ENCODE assay signal across 8 cellular contexts in genomic region chr17:43546317-43547188, GRCh38. TPM values are rescaled to one million over a fixed set of nuclear protein-coding genes. Genes with fewer than 3 reads are reported as not detected.
DNase-seq lines count a peak whose midpoint lies in the region; ATAC-seq and TF ChIP-seq lines count a peak whose summit lies in the region.

ETV4 (minus strand) TSS chr17:43546340; CDS start chr17:43545617, 723 bp downstream.

- DNase-seq in DMS 273 treated with DMSO at 0.1 percent for 48 hours (lab: John Stamatoyannopoulos, UW) (peak; percentile 73), Kasumi-1 (lab: John Stamatoyannopoulos, UW) (peak; percentile 79 to 84), SHP77 (lab: John Stamatoyannopoulos, UW) (peak; percentile 77 to 89), fibroblast of the aortic adventitia (ENCODE audit: low read depth) (peak; percentile 83)
- peak; percentile 85 for DNase-seq in activated effector memory CD4-positive, alpha-beta T cell treated with Interleukin-2 at 50 U/mL for 16 hours
- peak; percentile 74 to 86 (median 81) for DNase-seq in stimulated activated naive CD4-positive, alpha-beta T cell (lab: John Stamatoyannopoulos, UW)

- peak within 1 kb of the TSS; percentile 79 to 81 (median 80) for H3K4me3 Mint-ChIP-seq in nephron

- H3K27ac Mint-ChIP-seq in nephron: peak within 1 kb of the TSS in 1 of 3 experiments; percentile 14

- H3K4me3 ChIP-seq in fibroblast of the aortic adventitia (ENCODE audit: low read depth, low read length): peak within 1 kb of the TSS; percentile 68

- peaks cover 96% of the 10 kb centered on the region for H3K27me3 Mint-ChIP-seq in nephron (ENCODE audit: low read depth)

- H3K36me3 Mint-ChIP-seq in nephron (ENCODE audit: low read depth): no peaks in the 10 kb centered on the region

- no peaks in the 10 kb centered on the region for H3K9me3 Mint-ChIP-seq in nephron

- ATAC-seq in GM21786 (IDR thresholded peaks at IDR 0.05; ENCODE audit: unreplicated experiment): peak; percentile 76

- peaks cover 35% of the 10 kb centered on the region for H3K4me1 Mint-ChIP-seq in nephron

- TF ChIP-seq CTCF in fibroblast of the aortic adventitia (IDR thresholded peaks at IDR 0.05; ENCODE audit: insufficient read depth, low read length) (no peak), nephron (IDR thresholded peaks at IDR 0.05; ENCODE audit: unreplicated experiment in 3 of 3) (no peak)

RNA-seq across cellular contexts. Expression of gene ETV4, which starts in this region (rescaled TPM):
- 0.41 and 6.1 TPM in 2 replicates for total RNA-seq in fibroblast of the aortic adventitia (ENCODE audit: low replicate concordance)

Comparison
In these comparisons a context has a peak if more than half of its experiments do, and no peak if none do; other contexts are left out.
1. Peak in every context shown above with its lines: DNase-seq, ATAC-seq and H3K4me3 ChIP-seq.